In genomic region chr9:69334310-69334709, GRCh38 we compare ENCODE assay signal across 23 cellular contexts. TPM values are rescaled to one million over a fixed set of nuclear protein-coding genes. Genes with fewer than 3 reads are reported as not detected.
"Had no signal": no experiment of that assay in that cellular context is flagged by ENCODE, and none has a peak within 500 bp of the region (broad histone marks: within the 10 kb centered on the region; RNA-seq: fewer than 3 reads in every experiment).

No MANE protein-coding gene starts in this region.

- H3K9me3 ChIP-seq: esophagus squamous epithelium, gastroesophageal sphincter, heart right ventricle, left lung, lower lobe of right lung had no signal

- H3K4me3 ChIP-seq: coronary artery, dorsolateral prefrontal cortex, esophagus squamous epithelium, gastroesophageal sphincter, heart right ventricle, left lung, lower lobe of right lung had no signal

- H3K36me3 ChIP-seq: esophagus squamous epithelium, gastroesophageal sphincter, heart right ventricle, left lung, lower lobe of right lung had no signal

- H3K27ac ChIP-seq: coronary artery, dorsolateral prefrontal cortex, esophagus squamous epithelium, heart right ventricle, left lung, lower lobe of right lung had no signal

- ATAC-seq: gastroesophageal sphincter; heart right ventricle; left colon; left lung; left ventricle myocardium superior; lower lobe of right lung; naive thymus-derived CD4-positive, alpha-beta T cell had no signal

- H3K27me3 ChIP-seq: dorsolateral prefrontal cortex, esophagus squamous epithelium, gastroesophageal sphincter, heart right ventricle, left lung had no signal

- DNase-seq: dermis blood vessel endothelial cell; dorsolateral prefrontal cortex; effector CD4-positive, alpha-beta T cell; effector memory CD4-positive, alpha-beta T cell; esophagus squamous epithelium; foreskin fibroblast; foreskin melanocyte; glutamatergic neuron; head of caudate nucleus; heart right ventricle; hippocampal formation; kidney; kidney glomerular epithelial cell; left colon; left lung; left ventricle myocardium superior; lower lobe of right lung; mesenchymal stem cell; midbrain; naive thymus-derived CD4-positive, alpha-beta T cell had no signal

- H3K4me1 ChIP-seq: left lung, lower lobe of right lung had no signal

RNA-seq across cellular contexts. Expression of gene ENTREP1, which starts 9.3 kb away (rescaled TPM):
- total RNA-seq: mononuclear cell; naive thymus-derived CD4-positive, alpha-beta T cell had no signal
